Comparison of ENCODE assay signal across 29 cellular contexts in genomic region chr19:32896516-32897214, GRCh38. TPM values are rescaled to one million over a fixed set of nuclear protein-coding genes. Genes with fewer than 3 reads are reported as not detected.
DNase-seq lines count a peak whose midpoint lies in the region; ATAC-seq and TF ChIP-seq lines count a peak whose summit lies in the region.
"Had no signal": no experiment of that assay in that cellular context is flagged by ENCODE, and none has a peak within 500 bp of the region (broad histone marks: within the 10 kb centered on the region; RNA-seq: fewer than 3 reads in every experiment).

No MANE protein-coding gene starts in this region.

- no peak overlapping the region for H2AK5ac ChIP-seq in IMR-90 (ENCODE audit: low read depth, low read length)

- POLR2A ChIA-PET in IMR-90 (lab: Charles Lee; ENCODE audit: unreplicated experiment): no interaction called here

- H3K27ac Mint-ChIP-seq in stimulated activated naive CD8-positive, alpha-beta T cell treated with anti-CD3 and anti-CD28 coated beads, Interleukin-15, amount 100 ng/mL, for 72 hours: no peak overlapping the region
- H3K27ac Mint-ChIP-seq: activated CD4-positive, alpha-beta memory T cell treated with anti-CD3 and anti-CD28 coated beads, Interleukin-2, amount 10 ng/mL, durations not matched to agents 7 days and 5 days; neural progenitor cell; T-helper 17 cell had no signal

- ATAC-seq in IMR-90 (ENCODE audit: low read depth): peak; percentile 29; the same call in 1 of the 2 replicates
- no peak for ATAC-seq in gastroesophageal sphincter
- no peak for ATAC-seq in stimulated activated naive CD8-positive, alpha-beta T cell treated with anti-CD3 and anti-CD28 coated beads, Interleukin-15, amount 100 ng/mL, for 72 hours
- ATAC-seq: HCT116, left lung, T-helper 17 cell had no signal

- H3K36me3 ChIP-seq in IMR-90 (ENCODE audit: control insufficient read depth, insufficient read depth, low read length): peaks cover 10% of the 10 kb centered on the region
- peaks cover 0 to 86% of the 10 kb centered on the region in 2 donors for H3K36me3 ChIP-seq in gastroesophageal sphincter
- H3K36me3 ChIP-seq: neural progenitor cell had no signal

- H2AK9ac ChIP-seq in IMR-90 (replicated peaks; ENCODE audit: low read depth, low read length, poor library complexity): no peak overlapping the region

- H3K27ac ChIP-seq in IMR-90 (ENCODE audit: insufficient read depth, low read length) (no peak overlapping the region), gastroesophageal sphincter (no peak overlapping the region)
- H3K27ac ChIP-seq: BLaER1 treated with 17β-estradiol and CSF1 and Interleukin-3, amounts not matched to agents 10 nM and 100 nM; left lung; neural progenitor cell; parathyroid adenoma; SK-N-MC had no signal

- no peak overlapping the region for H3K4me3 Mint-ChIP-seq in stimulated activated naive CD8-positive, alpha-beta T cell treated with anti-CD3 and anti-CD28 coated beads, Interleukin-15, amount 100 ng/mL, for 72 hours
- H3K4me3 Mint-ChIP-seq: activated CD4-positive, alpha-beta memory T cell treated with anti-CD3 and anti-CD28 coated beads, Interleukin-2, amount 10 ng/mL, durations not matched to agents 7 days and 5 days; activated naive CD4-positive, alpha-beta T cell treated with anti-CD3 and anti-CD28 coated beads, Interleukin-2, amount 10 ng/mL, durations not matched to agents 7 days and 5 days; neural progenitor cell; T-helper 17 cell had no signal

- H3K18ac ChIP-seq in IMR-90 (ENCODE audit: low read depth, low read length): no peak overlapping the region

- no peak overlapping the region for H4K5ac ChIP-seq in IMR-90 (ENCODE audit: low read depth, low read length)

- dilution Hi-C loops in IMR-90 (cut with HindIII; ENCODE audit: low sequenced_read_pairs, unreplicated experiment): no loop called here

- H4K8ac ChIP-seq in IMR-90 (ENCODE audit: low read depth in 2 of 2, low read length in 2 of 2): no peak overlapping the region

- DNase-seq in AG09319 (ENCODE audit: extremely low read depth, low read depth): peak; percentile 11
- peak; percentile 39 for DNase-seq in IMR-90
- peak; percentile 27 for DNase-seq in astrocyte of the cerebellum (ENCODE audit: low read depth)
- DNase-seq in iris pigment epithelial cell (ENCODE audit: low read depth): peak; percentile 44
- DNase-seq in activated gamma-delta T cell treated with Interleukin-2 at 50 U/mL for 16 hours: no peak
- no peak for DNase-seq in stimulated activated CD4-positive, alpha-beta T cell treated with anti-CD3 and anti-CD28 coated beads, Interleukin-15, amount 100 ng/mL, for 24 hours
- no peak for DNase-seq in stimulated activated naive CD8-positive, alpha-beta T cell treated with anti-CD3 and anti-CD28 coated beads, Interleukin-15, amount 100 ng/mL, for 72 hours
- DNase-seq: activated CD4-positive, alpha-beta memory T cell treated with anti-CD3 and anti-CD28 coated beads, Interleukin-2, amount 10 ng/mL, durations not matched to agents 7 days and 5 days; activated CD4-positive, CD25-positive, alpha-beta regulatory T cell treated with anti-CD3 and anti-CD28 coated beads, Interleukin-2, amount 50 U/mL, for 72 hours; activated naive CD4-positive, alpha-beta T cell treated with anti-CD3 and anti-CD28 coated beads, Interleukin-2, amount 10 ng/mL, durations not matched to agents 7 days and 5 days; amniotic stem cell; Caco-2; GDM1; glutamatergic neuron; left lung; NCI-H1417 treated with DMSO at 0.1 percent for 48 hours; NCI-H2081; NCI-H82; stimulated activated CD4-positive, alpha-beta T cell treated with anti-CD3 and anti-CD28 coated beads, Interleukin-1b, Interleukin-23, amount 100 ng/mL, for 48 hours; stimulated activated naive CD4-positive, alpha-beta T cell treated with Interleukin-2 at 50 U/mL for 16 hours; T-helper 17 cell had no signal

- H3K4ac ChIP-seq in IMR-90 (ENCODE audit: low read depth, low read length): no peak overlapping the region

- intact Hi-C loops in IMR-90 (cut with micrococcal nuclease): no loop called here

- peaks cover 13 to 17% of the 10 kb centered on the region in 2 donors for H3K9me3 Mint-ChIP-seq in stimulated activated naive CD8-positive, alpha-beta T cell treated with anti-CD3 and anti-CD28 coated beads, Interleukin-15, amount 100 ng/mL, for 72 hours

- no CpG with 5 or more reads among the region's 1 CpG for WGBS in IMR-90 (ENCODE audit: extremely low coverage in 2 of 2, insufficient read length in 1 of 2), 2 experiments
- whole genome bisulfite sequencing in gastroesophageal sphincter (ENCODE audit: low coverage in 1 of 2), 2 donors: 87 to 100% methylated on average over 1 of the region's 1 CpG

- no peak overlapping the region for H2BK15ac ChIP-seq in IMR-90 (ENCODE audit: low read depth, low read length)

- peaks cover 8% of the 10 kb centered on the region for H3K4me1 Mint-ChIP-seq in stimulated activated naive CD8-positive, alpha-beta T cell treated with anti-CD3 and anti-CD28 coated beads, Interleukin-15, amount 100 ng/mL, for 72 hours
- H3K4me1 Mint-ChIP-seq: activated naive CD4-positive, alpha-beta T cell treated with anti-CD3 and anti-CD28 coated beads, Interleukin-2, amount 10 ng/mL, durations not matched to agents 7 days and 5 days; neural progenitor cell; T-helper 17 cell had no signal

- H3K14ac ChIP-seq in IMR-90 (replicated peaks; ENCODE audit: low read depth, low read length): no peak overlapping the region

- no peak overlapping the region for H3K9ac ChIP-seq in IMR-90 (ENCODE audit: low read depth, low read length)
- H3K9ac ChIP-seq: BLaER1 treated with 17β-estradiol and CSF1 and Interleukin-3, amounts not matched to agents 10 nM and 100 nM; neural progenitor cell; parathyroid adenoma had no signal

- H3K79me1 ChIP-seq in IMR-90 (ENCODE audit: low read depth in 1 of 2, low read length in 2 of 2): peaks cover 0 to 6% of the 10 kb centered on the region in 2 experiments; a peak in 1 of 4 replicates

- no TSS peak for BruUV-seq in IMR-90 (replicated peaks; lab: Mats Ljungman, UMichigan)

- no peaks in the 10 kb centered on the region for H3K27me3 Mint-ChIP-seq in stimulated activated naive CD8-positive, alpha-beta T cell treated with anti-CD3 and anti-CD28 coated beads, Interleukin-15, amount 100 ng/mL, for 72 hours
- H3K27me3 Mint-ChIP-seq: activated CD4-positive, alpha-beta memory T cell treated with anti-CD3 and anti-CD28 coated beads, Interleukin-2, amount 10 ng/mL, durations not matched to agents 7 days and 5 days; activated naive CD4-positive, alpha-beta T cell treated with anti-CD3 and anti-CD28 coated beads, Interleukin-2, amount 10 ng/mL, durations not matched to agents 7 days and 5 days; T-helper 17 cell had no signal

- H3K23ac ChIP-seq in IMR-90 (ENCODE audit: low read depth, low read length): no peak overlapping the region

- TF ChIP-seq POLR2A in IMR-90 (IDR thresholded peaks at IDR 0.05; ENCODE audit: low read depth, low read length) (no peak), gastroesophageal sphincter (IDR thresholded peaks at IDR 0.05) (no peak)

- in situ Hi-C loops in IMR-90 (cut with MboI; ENCODE audit: low sequenced_read_pairs) (no loop called here), astrocyte of the cerebellum (cut with HindIII; ENCODE audit: low sequenced_read_pairs) (no loop called here)

- no peak for TF ChIP-seq RAD21 in IMR-90 (IDR thresholded peaks at IDR 0.05; ENCODE audit: low read length)

- H4K91ac ChIP-seq in IMR-90 (ENCODE audit: insufficient read depth, low read depth, low read length): no peak overlapping the region

- TF ChIP-seq CTCF in AG09319 (IDR thresholded peaks at IDR 0.05; ENCODE audit: low read depth, low read length) (no peak), IMR-90 (conservative IDR thresholded peaks at IDR 0.05; ENCODE audit: low read depth, low read length) (no peak), astrocyte of the cerebellum (IDR thresholded peaks at IDR 0.05; ENCODE audit: low read depth, low read length, missing control alignments) (no peak), gastroesophageal sphincter (IDR thresholded peaks at IDR 0.05) (no peak)

- CTCF ChIA-PET in IMR-90 (lab: Yijun Ruan, JAX): interaction anchor here (0.6 kb wide), 1 partner anchor 21 kb away, joined by 3 read pairs; no protein-coding TSS in a partner anchor

- H2BK5ac ChIP-seq in IMR-90 (ENCODE audit: low read depth, low read length, poor library complexity, severe bottlenecking): no peak overlapping the region

- no peak overlapping the region for H2AFZ ChIP-seq in IMR-90 (replicated peaks; ENCODE audit: low read length, poor library complexity)
- H2AFZ ChIP-seq: neural progenitor cell, parathyroid adenoma had no signal

- no peaks in the 10 kb centered on the region for H4K20me1 ChIP-seq in IMR-90 (ENCODE audit: insufficient read depth, low read length)
- H4K20me1 ChIP-seq: BLaER1 treated with 17β-estradiol and CSF1 and Interleukin-3, amounts not matched to agents 10 nM and 100 nM had no signal

- H3K9me3 ChIP-seq in IMR-90 (ENCODE audit: control insufficient read depth, insufficient read depth, low read length) (peaks cover 3% of the 10 kb centered on the region), gastroesophageal sphincter (peaks cover 0 to 30% (median 0%) of the 10 kb centered on the region in 3 donors)

- H3K4me1 ChIP-seq in IMR-90 (ENCODE audit: control insufficient read depth, insufficient read depth, low read length): no peaks in the 10 kb centered on the region
- H3K4me1 ChIP-seq in gastroesophageal sphincter: no peaks in the 10 kb centered on the region
- H3K4me1 ChIP-seq: Caco-2, left lung, neural progenitor cell, parathyroid adenoma had no signal

- H3K27me3 ChIP-seq in IMR-90 (ENCODE audit: control insufficient read depth, insufficient read depth, low read length) (no peaks in the 10 kb centered on the region), gastroesophageal sphincter (no peaks in the 10 kb centered on the region)
- H3K27me3 ChIP-seq: BLaER1 treated with 17β-estradiol and CSF1 and Interleukin-3, amounts not matched to agents 10 nM and 100 nM; left lung; neural progenitor cell had no signal

- H3K4me3 ChIP-seq in IMR-90 (ENCODE audit: insufficient read depth, low read depth, low read length) (no peak overlapping the region), astrocyte of the cerebellum (ENCODE audit: low read depth, low read length) (no peak overlapping the region), gastroesophageal sphincter (no peak overlapping the region)
- H3K4me3 ChIP-seq: BLaER1 treated with 17β-estradiol and CSF1 and Interleukin-3, amounts not matched to agents 10 nM and 100 nM; left lung; neural progenitor cell; SK-N-MC; smooth muscle cell had no signal

- H3K9me1 ChIP-seq in IMR-90 (ENCODE audit: insufficient read depth, low read length): no peaks in the 10 kb centered on the region

- no peak overlapping the region for H2BK20ac ChIP-seq in IMR-90 (ENCODE audit: low read depth, low read length)

- no peak overlapping the region for H3K56ac ChIP-seq in IMR-90 (ENCODE audit: extremely low read depth, insufficient read depth, low read length)

- H3K4me2 ChIP-seq in IMR-90 (ENCODE audit: low read depth, low read length): no peak overlapping the region
- H3K4me2 ChIP-seq: BLaER1 treated with 17β-estradiol and CSF1 and Interleukin-3, amounts not matched to agents 10 nM and 100 nM; neural progenitor cell; smooth muscle cell had no signal

- TF ChIP-seq EP300 in gastroesophageal sphincter (IDR thresholded peaks at IDR 0.05): no peak

- H2BK120ac ChIP-seq in IMR-90 (ENCODE audit: low read depth, low read length): no peak overlapping the region

RNA-seq across cellular contexts. Expression of gene SLC7A9, which starts 27.1 kb away (rescaled TPM):
- total RNA-seq in IMR-90 (2012; rRNA removed) (not detected in 2 replicates), gastroesophageal sphincter (under 1 TPM in 1 of 4 donors, not detected in 3; 0.96 TPM)
- polyA plus RNA-seq in IMR-90 (2012; rRNA removed): not detected in 2 replicates
- polyA plus RNA-seq in IMR-90 (2012; cell fraction: cytosol; rRNA removed): not detected in 2 replicates
- 0.18 and 0.37 TPM in 2 replicates for polyA plus RNA-seq in IMR-90 (2012; cell fraction: nucleus; rRNA removed; ENCODE audit: low replicate concordance)
- total RNA-seq: endothelial cell of umbilical vein, smooth muscle cell had no signal

Comparison
In these comparisons a context has a peak if more than half of its experiments do, and no peak if none do; other contexts are left out.
1. DNase-seq: peak in AG09319 (single experiment), IMR-90 (single experiment), astrocyte of the cerebellum (single experiment) and iris pigment epithelial cell (single experiment); none in activated gamma-delta T cell treated with Interleukin-2 at 50 U/mL for 16 hours (single experiment), stimulated activated CD4-positive, alpha-beta T cell treated with anti-CD3 and anti-CD28 coated beads, Interleukin-15, amount 100 ng/mL, for 24 hours (single experiment) and stimulated activated naive CD8-positive, alpha-beta T cell treated with anti-CD3 and anti-CD28 coated beads, Interleukin-15, amount 100 ng/mL, for 72 hours (0 of 2).